Comparison of ENCODE assay signal across 1 cellular context in the genomic region with DNA sequence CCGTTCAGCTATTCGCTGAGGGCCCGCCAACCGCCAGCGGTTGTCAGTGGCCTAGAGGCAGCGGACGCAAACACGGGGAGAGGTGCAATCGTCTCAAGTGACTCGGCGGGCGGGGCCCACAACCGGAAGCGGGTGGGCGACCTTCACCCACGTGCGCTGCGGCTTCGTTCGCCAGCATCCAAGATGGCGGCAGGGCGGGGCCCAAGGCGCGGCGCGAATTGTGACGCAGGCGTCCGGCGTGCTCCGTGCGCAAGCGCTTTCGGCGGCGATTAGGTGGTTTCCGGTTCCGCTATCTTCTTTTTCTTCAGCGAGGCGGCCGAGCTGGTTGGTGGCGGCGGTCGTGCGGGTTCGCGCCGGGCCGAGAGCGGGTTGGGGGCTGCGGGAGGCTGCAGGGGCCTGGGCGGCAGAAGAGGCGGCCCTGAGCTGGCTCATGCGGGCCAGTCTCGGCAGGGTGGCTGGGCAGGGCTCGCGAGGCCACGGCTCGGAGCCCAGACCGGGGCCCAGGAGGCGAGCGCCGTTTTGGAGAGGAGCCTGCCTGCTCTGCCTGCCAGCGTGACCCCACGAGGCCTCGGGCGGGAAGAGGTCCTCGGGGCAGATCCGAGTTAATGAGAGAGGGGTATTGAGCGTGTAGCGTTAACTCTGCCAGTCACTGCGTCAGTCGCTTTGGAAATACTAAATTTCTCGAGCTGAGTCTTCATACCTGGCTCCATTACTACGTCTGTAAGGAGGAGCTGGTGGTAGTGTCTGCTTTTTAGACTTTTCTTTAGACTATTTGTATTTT.
TF ChIP-seq lines count a peak whose summit lies in the region.

Gene UBA52, plus strand, starts transcription at position 294 of the 781 bp plus-strand sequence. CDS start 1,444 bp downstream, outside the sequence.

TF ChIP-seq in K562, 482 proteins besides CTCF, POLR2A, EP300 and RAD21 (continued from another document and continues in another):
- TF ChIP-seq ZBED1 (IDR thresholded peaks at IDR 0.05): no peak
- TF ChIP-seq PML (IDR thresholded peaks at IDR 0.05; ENCODE audit: low read length): peak; percentile 77
- peak; percentile 98 for TF ChIP-seq TAF1 (IDR thresholded peaks at IDR 0.05; ENCODE audit: control insufficient read depth, extremely low read depth, insufficient read depth, low read length, severe bottlenecking)
- TF ChIP-seq BRF2 (IDR thresholded peaks at IDR 0.05; ENCODE audit: borderline replicate concordance, insufficient read depth, insufficient read length): no peak
- TF ChIP-seq, protein P1, sequence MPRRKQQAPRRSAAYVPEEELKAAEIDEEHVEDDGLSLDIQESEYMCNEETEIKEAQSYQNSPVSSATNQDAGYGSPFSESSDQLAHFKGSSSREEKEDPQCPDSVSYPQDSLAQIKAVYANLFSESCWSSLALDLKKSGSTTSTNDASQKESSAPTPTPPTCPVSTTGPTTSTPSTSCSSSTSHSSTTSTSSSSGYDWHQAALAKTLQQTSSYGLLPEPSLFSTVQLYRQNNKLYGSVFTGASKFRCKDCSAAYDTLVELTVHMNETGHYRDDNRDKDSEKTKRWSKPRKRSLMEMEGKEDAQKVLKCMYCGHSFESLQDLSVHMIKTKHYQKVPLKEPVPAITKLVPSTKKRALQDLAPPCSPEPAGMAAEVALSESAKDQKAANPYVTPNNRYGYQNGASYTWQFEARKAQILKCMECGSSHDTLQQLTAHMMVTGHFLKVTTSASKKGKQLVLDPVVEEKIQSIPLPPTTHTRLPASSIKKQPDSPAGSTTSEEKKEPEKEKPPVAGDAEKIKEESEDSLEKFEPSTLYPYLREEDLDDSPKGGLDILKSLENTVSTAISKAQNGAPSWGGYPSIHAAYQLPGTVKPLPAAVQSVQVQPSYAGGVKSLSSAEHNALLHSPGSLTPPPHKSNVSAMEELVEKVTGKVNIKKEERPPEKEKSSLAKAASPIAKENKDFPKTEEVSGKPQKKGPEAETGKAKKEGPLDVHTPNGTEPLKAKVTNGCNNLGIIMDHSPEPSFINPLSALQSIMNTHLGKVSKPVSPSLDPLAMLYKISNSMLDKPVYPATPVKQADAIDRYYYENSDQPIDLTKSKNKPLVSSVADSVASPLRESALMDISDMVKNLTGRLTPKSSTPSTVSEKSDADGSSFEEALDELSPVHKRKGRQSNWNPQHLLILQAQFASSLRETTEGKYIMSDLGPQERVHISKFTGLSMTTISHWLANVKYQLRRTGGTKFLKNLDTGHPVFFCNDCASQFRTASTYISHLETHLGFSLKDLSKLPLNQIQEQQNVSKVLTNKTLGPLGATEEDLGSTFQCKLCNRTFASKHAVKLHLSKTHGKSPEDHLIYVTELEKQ (CRISPR knock-in tag; IDR thresholded peaks at IDR 0.05): no peak
- TF ChIP-seq ZBTB7A (IDR thresholded peaks at IDR 0.05; ENCODE audit: borderline replicate concordance, control insufficient read depth, low read depth, low read length): peak; percentile 65; the same call in 1 of the 2 replicates
- TF ChIP-seq HMG20A (CRISPR knock-in tag; conservative IDR thresholded peaks at IDR 0.05): no peak
- TF ChIP-seq EGR1 (conservative IDR thresholded peaks at IDR 0.05): peak; percentile 94
- peak; percentile 94 for TF ChIP-seq BHLHE40 (IDR thresholded peaks at IDR 0.05; ENCODE audit: low read length)
- TF ChIP-seq E2F5 (CRISPR knock-in tag; IDR thresholded peaks at IDR 0.05): no peak
- TF ChIP-seq HBP1 (CRISPR knock-in tag; IDR thresholded peaks at IDR 0.05): no peak
- peak; percentile 47; the same call in 1 of the 2 replicates for TF ChIP-seq ZNF584 (CRISPR knock-in tag; IDR thresholded peaks at IDR 0.05; ENCODE audit: low read depth)
- TF ChIP-seq POLR2H (tag; IDR thresholded peaks at IDR 0.05; ENCODE audit: low read depth): peak; percentile 89
- TF ChIP-seq EHMT2 (IDR thresholded peaks at IDR 0.05): no peak
- peak; percentile 97 for TF ChIP-seq MTA1 (IDR thresholded peaks at IDR 0.05; ENCODE audit: borderline replicate concordance)
- TF ChIP-seq ZNF639 (CRISPR knock-in tag; conservative IDR thresholded peaks at IDR 0.05 in 1 of 2, IDR thresholded peaks at IDR 0.05 in 1 of 2): peak in 1 of 2 experiments; percentile 75; a peak in 1 of 4 replicates
- TF ChIP-seq LCOR (CRISPR knock-in tag; IDR thresholded peaks at IDR 0.05): peak; percentile 79; the same call in 1 of the 2 replicates
- TF ChIP-seq SUPT5H (IDR thresholded peaks at IDR 0.05): peak; percentile 98
- TF ChIP-seq MEIS2 (IDR thresholded peaks at IDR 0.05; ENCODE audit: partially characterized antibody): peak; percentile 56
- no peak for TF ChIP-seq ZNF407 (IDR thresholded peaks at IDR 0.05; ENCODE audit: low read depth)
- TF ChIP-seq ZBTB26 (CRISPR knock-in tag; IDR thresholded peaks at IDR 0.05): no peak
- TF ChIP-seq HNRNPLL (IDR thresholded peaks at IDR 0.05; ENCODE audit: low read depth, low read length, poor library complexity, severe bottlenecking): peak; percentile 79
- TF ChIP-seq SRF (CRISPR knock-in tag; IDR thresholded peaks at IDR 0.05): no peak
- TF ChIP-seq SNRNP70 (optimal IDR thresholded peaks at IDR 0.05; ENCODE audit: low read depth, low read length): no peak
- no peak for TF ChIP-seq ARNT (IDR thresholded peaks at IDR 0.05)
- peak; percentile 20; the same call in 1 of the 2 replicates for TF ChIP-seq MAFK (IDR thresholded peaks at IDR 0.05; ENCODE audit: low read length)
- 0 out of 2 replicates have a peak, but pooled peaks have one; percentile 51 for TF ChIP-seq CBFB (CRISPR knock-in tag; IDR thresholded peaks at IDR 0.05)
- TF ChIP-seq, protein P2, sequence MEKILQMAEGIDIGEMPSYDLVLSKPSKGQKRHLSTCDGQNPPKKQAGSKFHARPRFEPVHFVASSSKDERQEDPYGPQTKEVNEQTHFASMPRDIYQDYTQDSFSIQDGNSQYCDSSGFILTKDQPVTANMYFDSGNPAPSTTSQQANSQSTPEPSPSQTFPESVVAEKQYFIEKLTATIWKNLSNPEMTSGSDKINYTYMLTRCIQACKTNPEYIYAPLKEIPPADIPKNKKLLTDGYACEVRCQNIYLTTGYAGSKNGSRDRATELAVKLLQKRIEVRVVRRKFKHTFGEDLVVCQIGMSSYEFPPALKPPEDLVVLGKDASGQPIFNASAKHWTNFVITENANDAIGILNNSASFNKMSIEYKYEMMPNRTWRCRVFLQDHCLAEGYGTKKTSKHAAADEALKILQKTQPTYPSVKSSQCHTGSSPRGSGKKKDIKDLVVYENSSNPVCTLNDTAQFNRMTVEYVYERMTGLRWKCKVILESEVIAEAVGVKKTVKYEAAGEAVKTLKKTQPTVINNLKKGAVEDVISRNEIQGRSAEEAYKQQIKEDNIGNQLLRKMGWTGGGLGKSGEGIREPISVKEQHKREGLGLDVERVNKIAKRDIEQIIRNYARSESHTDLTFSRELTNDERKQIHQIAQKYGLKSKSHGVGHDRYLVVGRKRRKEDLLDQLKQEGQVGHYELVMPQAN (IDR thresholded peaks at IDR 0.05; ENCODE audit: borderline replicate concordance): peak; percentile 90; the same call in 1 of the 2 replicates
